ENCODE assay signal across 8 cellular contexts in genomic region chr7:147916573-147916972, GRCh38.
"Had no signal": no experiment of that assay in that cellular context is flagged by ENCODE, and none has a peak within 500 bp of the region (broad histone marks: within the 10 kb centered on the region; RNA-seq: fewer than 3 reads in every experiment).

No MANE protein-coding gene starts in this region.

- FAIRE-seq: G401.6, GM12878, GM12891, GM12892, GM18507, GM19239 had no signal

- DNase-seq: GDM1, GF-D8 had no signal

- H3K4me3 ChIP-seq: GM12878 had no signal

- ATAC-seq: GM12878 had no signal
